In genomic region chr3:94004301-94004910, GRCh38 we compare ENCODE assay signal across 8 cellular contexts. TPM values are rescaled to one million over a fixed set of nuclear protein-coding genes. Genes with fewer than 3 reads are reported as not detected.
DNase-seq lines count a peak whose midpoint lies in the region; ATAC-seq, FAIRE-seq and TF ChIP-seq lines count a peak whose summit lies in the region.

No MANE protein-coding gene starts in this region.

- H3K27me3 Mint-ChIP-seq in astrocyte (ENCODE audit: low read depth, unreplicated experiment) = no peaks in the 10 kb centered on the region

- H3K27me3 ChIP-seq in astrocyte (ENCODE audit: insufficient read depth, low read length) (no peaks in the 10 kb centered on the region), right cardiac atrium (ENCODE audit: control insufficient read depth, insufficient read depth) (no peaks in the 10 kb centered on the region), skeletal muscle tissue (ENCODE audit: control insufficient read depth in 3 of 3, insufficient read depth in 3 of 3, low read length in 3 of 3) (no peaks in the 10 kb centered on the region)

- no peak overlapping the region for H3K4me3 Mint-ChIP-seq in astrocyte (ENCODE audit: unreplicated experiment)

- H4K20me1 ChIP-seq in astrocyte (ENCODE audit: insufficient read depth, low read length) = no peaks in the 10 kb centered on the region

- WGBS in right cardiac atrium = 1% methylated on average over 4 of the region's 4 CpGs

- H3K4me1 ChIP-seq in astrocyte (ENCODE audit: insufficient read depth, low read length) (peaks cover 4% of the 10 kb centered on the region), right cardiac atrium (ENCODE audit: control insufficient read depth, insufficient read depth, low read length) (no peaks in the 10 kb centered on the region), skeletal muscle tissue (ENCODE audit: control insufficient read depth in 3 of 3, insufficient read depth in 3 of 3, low read length in 3 of 3) (no peaks in the 10 kb centered on the region)

- H3K27ac Mint-ChIP-seq in astrocyte (ENCODE audit: unreplicated experiment) = peak overlapping the region; percentile 70

- peak; percentile 64 for FAIRE-seq in astrocyte (lab: Jason Lieb, UNC)

- H3K4me3 ChIP-seq in astrocyte (ENCODE audit: insufficient read depth, low read depth, low read length) (peak overlapping the region; percentile 51), right cardiac atrium (ENCODE audit: low read length) (peak overlapping the region; percentile 50), skeletal muscle tissue (ENCODE audit: low read length in 3 of 3) (peak overlapping the region; percentile 15 to 77 (median 23))

- H3K9me3 ChIP-seq in astrocyte (ENCODE audit: insufficient read depth, low read depth, low read length) = no peaks in the 10 kb centered on the region
- H3K9me3 ChIP-seq in right cardiac atrium (ENCODE audit: control insufficient read depth, low read length) = no peaks in the 10 kb centered on the region
- H3K9me3 ChIP-seq in skeletal muscle tissue (ENCODE audit: control insufficient read depth in 3 of 3, low read length in 3 of 3) = no peaks in the 10 kb centered on the region

- no peaks in the 10 kb centered on the region for H3K9me3 Mint-ChIP-seq in astrocyte (ENCODE audit: unreplicated experiment)

- H3K4me2 ChIP-seq in astrocyte (ENCODE audit: low read length) = peak overlapping the region; percentile 78

- peak; percentile 94 for TF ChIP-seq CTCF in astrocyte (IDR thresholded peaks at IDR 0.05; ENCODE audit: insufficient read depth, low read depth, low read length)

- H3K27ac ChIP-seq in astrocyte (ENCODE audit: low read depth, low read length) (peak overlapping the region; percentile 56), right cardiac atrium (ENCODE audit: low read length) (no peak overlapping the region), skeletal muscle tissue (ENCODE audit: low read depth, low read length) (no peak overlapping the region)

- peak overlapping the region; percentile 19 for H2AFZ ChIP-seq in astrocyte (ENCODE audit: low read depth, low read length)

- intact Hi-C loops in right cardiac atrium (cut with DNase I) = loop anchor here in 2 of 4 donors (10.0 kb wide), 1 partner anchor 60 kb away; the partner anchor contains the start of genes DHFR2 (in 2 of the 2) and NSUN3 (in 2 of the 2)

- no peaks in the 10 kb centered on the region for H3K36me3 Mint-ChIP-seq in astrocyte (ENCODE audit: low read depth, unreplicated experiment)

- ATAC-seq in GM19025 (IDR thresholded peaks at IDR 0.05; ENCODE audit: low read depth, unreplicated experiment) (peak; percentile 82), HG03103 (IDR thresholded peaks at IDR 0.05; ENCODE audit: low read depth, unreplicated experiment) (peak; percentile 85), right cardiac atrium (peak; percentile 64 to 69)

- no peaks in the 10 kb centered on the region for H3K4me1 Mint-ChIP-seq in astrocyte (ENCODE audit: low read depth, unreplicated experiment)

- no peaks in the 10 kb centered on the region for H3K79me2 ChIP-seq in astrocyte (ENCODE audit: insufficient read depth, low read length)

- H3K9ac ChIP-seq in astrocyte (ENCODE audit: low read length) = peak overlapping the region; percentile 72
- peak overlapping the region; percentile 28 to 78 (median 35) for H3K9ac ChIP-seq in skeletal muscle tissue (ENCODE audit: low read depth in 1 of 3, low read length in 3 of 3)

- H3K36me3 ChIP-seq in astrocyte (ENCODE audit: insufficient read depth, low read length) = no peaks in the 10 kb centered on the region
- no peaks in the 10 kb centered on the region for H3K36me3 ChIP-seq in skeletal muscle tissue (ENCODE audit: control insufficient read depth in 3 of 3, insufficient read depth in 3 of 3, low read length in 3 of 3)

- peak; percentile 51 for DNase-seq in DMS 273 treated with DMSO at 0.1 percent for 48 hours (lab: John Stamatoyannopoulos, UW)
- DNase-seq in NCI-H2227 (lab: John Stamatoyannopoulos, UW; ENCODE audit: unreplicated experiment) = peak; percentile 11
- peak; percentile 72 for DNase-seq in astrocyte (ENCODE audit: low read depth)
- no peak for DNase-seq in right cardiac atrium
- no peak for DNase-seq in HK-2 (ENCODE audit: unreplicated experiment)

RNA-seq across cellular contexts. Expression of gene STX19, which starts 24.0 kb away (rescaled TPM):
- total RNA-seq in astrocyte (not detected in 2 replicates), right cardiac atrium (under 1 TPM in 1 of 4 donors, not detected in 3; 0.28 TPM), skeletal muscle tissue (not detected)
- polyA plus RNA-seq in right cardiac atrium = not detected

RNA-seq across cellular contexts. Expression of gene ARL13B, which starts 24.5 kb away (rescaled TPM):
- total RNA-seq in astrocyte (9.8 and 10.9 TPM in 2 replicates), right cardiac atrium (10 to 100 TPM in 1 of 4 donors, 1 to 10 TPM in 3; 5.9 to 10.1 (median 7.6) TPM), skeletal muscle tissue (3.7 TPM)
- polyA plus RNA-seq in right cardiac atrium = 3.4 TPM

RNA-seq across cellular contexts. Expression of gene PROS1, which starts 30.7 kb away (rescaled TPM):
- total RNA-seq in astrocyte (11.5 and 13.4 TPM in 2 replicates), right cardiac atrium (10 to 100 TPM; 56.9 to 89.7 (median 77.0) TPM), skeletal muscle tissue (19.3 TPM)
- 48.3 TPM for polyA plus RNA-seq in right cardiac atrium

RNA-seq across cellular contexts. Expression of gene DHFR2, which starts 58.3 kb away (rescaled TPM):
- 2.9 and 3.4 TPM in 2 replicates for total RNA-seq in astrocyte
- 1 to 10 TPM; 3.5 to 5.7 (median 4.2) TPM for total RNA-seq in right cardiac atrium
- 2.7 TPM for polyA plus RNA-seq in right cardiac atrium
- 3.7 TPM for total RNA-seq in skeletal muscle tissue

RNA-seq across cellular contexts. Expression of gene NSUN3, which starts 58.5 kb away (rescaled TPM):
- total RNA-seq in astrocyte = 9.4 and 10.3 TPM in 2 replicates
- total RNA-seq in right cardiac atrium = 1 to 10 TPM; 6.4 to 9.0 (median 7.4) TPM
- polyA plus RNA-seq in right cardiac atrium = 4.1 TPM
- 17.2 TPM for total RNA-seq in skeletal muscle tissue

Comparison
In these comparisons a context has a peak if more than half of its experiments do, and no peak if none do; other contexts are left out.
1. DNase-seq: peak in DMS 273 treated with DMSO at 0.1 percent for 48 hours (single experiment), NCI-H2227 (single experiment) and astrocyte (single experiment); none in right cardiac atrium (0 of 3) and HK-2 (single experiment).
2. Peak in every context shown above with its lines, with median percentiles within 50 percentile points of each other: ATAC-seq and H3K4me3 ChIP-seq.